Comparison of ENCODE assay signal across 9 cellular contexts in the genomic region with DNA sequence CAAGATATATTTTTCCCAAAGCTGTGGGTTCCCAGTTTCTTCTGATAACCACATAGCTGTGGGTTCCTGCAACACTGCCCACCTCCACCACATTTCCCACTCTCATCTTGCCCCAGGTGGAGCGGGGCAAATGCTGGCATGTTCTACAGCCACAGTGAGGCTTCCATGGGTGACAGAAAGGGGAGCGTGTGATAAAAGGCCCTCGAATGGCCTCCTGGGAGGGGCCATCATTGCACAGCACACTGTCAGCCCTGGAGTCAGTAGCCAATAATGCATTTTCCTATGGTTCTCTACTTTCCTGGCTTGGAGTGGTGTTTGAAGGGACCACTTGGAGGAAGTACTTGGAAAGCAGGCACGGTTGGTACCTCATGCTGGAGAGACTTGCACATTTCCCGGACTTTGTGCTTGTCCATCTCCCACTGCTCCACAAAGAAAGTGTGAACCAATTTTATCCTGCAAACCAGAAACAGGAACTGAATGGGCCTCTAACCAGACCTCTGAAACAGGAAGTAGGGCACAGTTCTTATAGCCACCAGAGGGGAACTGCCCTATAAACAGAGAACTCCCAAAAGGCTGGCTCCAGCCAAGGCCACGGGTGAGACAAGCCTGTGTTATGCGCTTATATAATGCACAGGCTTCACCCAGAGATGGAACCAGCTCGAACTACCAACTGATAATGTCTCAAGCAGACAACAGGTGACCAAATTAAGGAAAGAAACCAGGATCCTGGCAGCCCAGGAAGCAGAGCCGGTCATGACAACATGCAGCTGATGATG. TPM values are rescaled to one million over a fixed set of nuclear protein-coding genes. Genes with fewer than 3 reads are reported as not detected.
DNase-seq lines count a peak whose midpoint lies in the region; ATAC-seq, FAIRE-seq and TF ChIP-seq lines count a peak whose summit lies in the region.
"Had no signal": no experiment of that assay in that cellular context is flagged by ENCODE, and none has a peak within 500 bp of the region (broad histone marks: within the 10 kb centered on the region; RNA-seq: fewer than 3 reads in every experiment).

No MANE protein-coding gene starts in this region.

- no peak overlapping the region for H3K9ac ChIP-seq in astrocyte (ENCODE audit: low read length)

- peaks cover 20% of the 10 kb centered on the region for H3K4me1 ChIP-seq in astrocyte (ENCODE audit: insufficient read depth, low read length)

- peak overlapping the region; percentile 59 for H3K4me3 ChIP-seq in GM06990 (replicated peaks; ENCODE audit: low read depth, low read length)
- H3K4me3 ChIP-seq in astrocyte (ENCODE audit: insufficient read depth, low read depth, low read length): no peak overlapping the region
- peak overlapping the region in 4 of 7 experiments; percentile 3 to 23 (median 11) for H3K4me3 ChIP-seq in skin epidermis

- DNase-seq in GM06990 (ENCODE audit: extremely low read depth, insufficient read length) (peak; percentile 48), astrocyte (ENCODE audit: low read depth) (no peak), D341Med (ENCODE audit: low spot score) (no peak), NCI-H526 treated with DMSO at 0.1 percent for 48 hours (lab: John Stamatoyannopoulos, UW) (no peak), T-helper 9 cell (no peak)

- peaks cover 7% of the 10 kb centered on the region; the same call in 1 of the 2 replicates for H3K36me3 ChIP-seq in GM06990 (ENCODE audit: control insufficient read depth, insufficient read depth, low read length)
- no peaks in the 10 kb centered on the region for H3K36me3 ChIP-seq in astrocyte (ENCODE audit: insufficient read depth, low read length)

- H3K4me1 Mint-ChIP-seq in astrocyte (ENCODE audit: low read depth, unreplicated experiment): peaks cover 29% of the 10 kb centered on the region

- H3K4me2 ChIP-seq in astrocyte (ENCODE audit: low read length): no peak overlapping the region

- H3K27me3 Mint-ChIP-seq in astrocyte (ENCODE audit: low read depth, unreplicated experiment): no peaks in the 10 kb centered on the region

- H3K27me3 ChIP-seq in GM06990 (replicated peaks; ENCODE audit: control insufficient read depth, insufficient read depth, low read length) (no peaks in the 10 kb centered on the region), astrocyte (ENCODE audit: insufficient read depth, low read length) (no peaks in the 10 kb centered on the region)

- H3K9me3 ChIP-seq in astrocyte (ENCODE audit: insufficient read depth, low read depth, low read length): no peaks in the 10 kb centered on the region

- no peak for FAIRE-seq in astrocyte (lab: Jason Lieb, UNC)
- FAIRE-seq: bronchial epithelial cell had no signal

- peaks cover 57% of the 10 kb centered on the region for H3K79me2 ChIP-seq in astrocyte (ENCODE audit: insufficient read depth, low read length)

- H3K27ac Mint-ChIP-seq in astrocyte (ENCODE audit: unreplicated experiment): peak overlapping the region; percentile 26

- H3K9me3 Mint-ChIP-seq in astrocyte (ENCODE audit: unreplicated experiment): no peaks in the 10 kb centered on the region

- no peak overlapping the region for H3K4me3 Mint-ChIP-seq in astrocyte (ENCODE audit: unreplicated experiment)

- H4K20me1 ChIP-seq in astrocyte (ENCODE audit: insufficient read depth, low read length): no peaks in the 10 kb centered on the region

- H3K27ac ChIP-seq in astrocyte (ENCODE audit: low read depth, low read length) (no peak overlapping the region), skin epidermis (peak overlapping the region in 13 of 21 experiments; percentile 11 to 75 (median 46))

- no peaks in the 10 kb centered on the region for H3K36me3 Mint-ChIP-seq in astrocyte (ENCODE audit: low read depth, unreplicated experiment)

- H2AFZ ChIP-seq in astrocyte (ENCODE audit: low read depth, low read length): no peak overlapping the region

- ATAC-seq in GM21381 (IDR thresholded peaks at IDR 0.05; ENCODE audit: unreplicated experiment): peak; percentile 63
- peak; percentile 70 for ATAC-seq in HG03571 (IDR thresholded peaks at IDR 0.05; ENCODE audit: unreplicated experiment)

- TF ChIP-seq CTCF in GM06990 (IDR thresholded peaks at IDR 0.05; ENCODE audit: insufficient read depth, low read length, poor library complexity, severe bottlenecking) (no peak), astrocyte (IDR thresholded peaks at IDR 0.05; ENCODE audit: insufficient read depth, low read depth, low read length) (no peak)

RNA-seq across cellular contexts. Expression of a gene that starts 8.6 kb away (rescaled TPM):
- 1.7 TPM in 2 replicates for total RNA-seq in astrocyte

RNA-seq across cellular contexts. Expression of a gene that starts 38.7 kb away (rescaled TPM):
- 4.8 and 6.2 TPM in 2 replicates for total RNA-seq in astrocyte
